ENCODE assay signal across 1 cellular context in the genomic region with DNA sequence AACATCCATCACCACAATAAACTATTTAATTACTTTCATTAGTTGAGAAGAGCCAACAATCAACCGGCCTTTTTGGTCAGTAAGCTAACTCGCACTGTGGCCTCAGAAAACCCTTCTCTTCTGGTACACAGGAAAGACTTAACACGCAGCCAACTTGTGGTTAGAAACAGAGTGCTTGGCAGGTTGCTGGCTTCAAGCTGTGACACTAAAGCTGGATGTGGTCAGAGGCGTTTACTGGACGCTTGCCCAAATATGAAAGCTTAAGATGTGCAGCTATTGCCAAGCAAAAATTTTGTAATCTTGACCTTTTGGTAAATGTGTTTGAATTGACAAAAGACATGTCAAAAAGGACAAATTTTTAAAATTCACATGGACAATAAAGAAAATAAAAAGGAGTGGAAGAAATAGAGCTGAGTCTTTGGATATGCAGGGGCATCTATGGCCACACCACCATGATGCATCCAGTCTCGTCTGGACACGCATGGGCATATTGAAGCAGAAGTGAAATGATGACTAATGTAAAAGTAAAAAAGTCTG.
TF ChIP-seq lines count a peak whose summit lies in the region.

No MANE protein-coding gene starts in this region.

TF ChIP-seq in HEK293, 187 proteins besides CTCF, POLR2A, EP300 and RAD21 (continued from another document):
- TF ChIP-seq, protein P1, sequence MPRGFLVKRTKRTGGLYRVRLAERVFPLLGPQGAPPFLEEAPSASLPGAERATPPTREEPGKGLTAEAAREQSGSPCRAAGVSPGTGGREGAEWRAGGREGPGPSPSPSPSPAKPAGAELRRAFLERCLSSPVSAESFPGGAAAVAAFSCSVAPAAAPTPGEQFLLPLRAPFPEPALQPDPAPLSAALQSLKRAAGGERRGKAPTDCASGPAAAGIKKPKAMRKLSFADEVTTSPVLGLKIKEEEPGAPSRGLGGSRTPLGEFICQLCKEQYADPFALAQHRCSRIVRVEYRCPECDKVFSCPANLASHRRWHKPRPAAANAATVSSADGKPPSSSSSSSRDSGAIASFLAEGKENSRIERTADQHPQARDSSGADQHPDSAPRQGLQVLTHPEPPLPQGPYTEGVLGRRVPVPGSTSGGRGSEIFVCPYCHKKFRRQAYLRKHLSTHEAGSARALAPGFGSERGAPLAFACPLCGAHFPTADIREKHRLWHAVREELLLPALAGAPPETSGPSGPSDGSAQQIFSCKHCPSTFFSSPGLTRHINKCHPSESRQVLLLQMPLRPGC (tag by site-specific recombination; IDR thresholded peaks at IDR 0.05): 0 out of 2 replicates have a peak, but pooled peaks have one; percentile 67
- peak; percentile 81 for TF ChIP-seq FEZF1 (tag by site-specific recombination; IDR thresholded peaks at IDR 0.05)
- 0 out of 2 replicates have a peak, but pooled peaks have one; percentile 24 for TF ChIP-seq ZNF394 (tag by site-specific recombination; IDR thresholded peaks at IDR 0.05; ENCODE audit: borderline replicate concordance)
- peak; percentile 77 for TF ChIP-seq ZNF660 (tag by site-specific recombination; IDR thresholded peaks at IDR 0.05)
- TF ChIP-seq ZNF629 (tag by site-specific recombination; IDR thresholded peaks at IDR 0.05): peak; percentile 64
- TF ChIP-seq, protein P2, sequence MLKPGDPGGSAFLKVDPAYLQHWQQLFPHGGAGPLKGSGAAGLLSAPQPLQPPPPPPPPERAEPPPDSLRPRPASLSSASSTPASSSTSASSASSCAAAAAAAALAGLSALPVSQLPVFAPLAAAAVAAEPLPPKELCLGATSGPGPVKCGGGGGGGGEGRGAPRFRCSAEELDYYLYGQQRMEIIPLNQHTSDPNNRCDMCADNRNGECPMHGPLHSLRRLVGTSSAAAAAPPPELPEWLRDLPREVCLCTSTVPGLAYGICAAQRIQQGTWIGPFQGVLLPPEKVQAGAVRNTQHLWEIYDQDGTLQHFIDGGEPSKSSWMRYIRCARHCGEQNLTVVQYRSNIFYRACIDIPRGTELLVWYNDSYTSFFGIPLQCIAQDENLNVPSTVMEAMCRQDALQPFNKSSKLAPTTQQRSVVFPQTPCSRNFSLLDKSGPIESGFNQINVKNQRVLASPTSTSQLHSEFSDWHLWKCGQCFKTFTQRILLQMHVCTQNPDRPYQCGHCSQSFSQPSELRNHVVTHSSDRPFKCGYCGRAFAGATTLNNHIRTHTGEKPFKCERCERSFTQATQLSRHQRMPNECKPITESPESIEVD (tag by site-specific recombination; IDR thresholded peaks at IDR 0.05): peak; percentile 78
- peak; percentile 51 for TF ChIP-seq ZIC2 (tag by site-specific recombination; IDR thresholded peaks at IDR 0.05)
- 0 out of 2 replicates have a peak, but pooled peaks have one; percentile 32 for TF ChIP-seq KLF10 (tag by site-specific recombination; IDR thresholded peaks at IDR 0.05)
- TF ChIP-seq GLI2 (tag by site-specific recombination; IDR thresholded peaks at IDR 0.05; ENCODE audit: borderline replicate concordance, low read depth): no peak
